In the genomic region with DNA sequence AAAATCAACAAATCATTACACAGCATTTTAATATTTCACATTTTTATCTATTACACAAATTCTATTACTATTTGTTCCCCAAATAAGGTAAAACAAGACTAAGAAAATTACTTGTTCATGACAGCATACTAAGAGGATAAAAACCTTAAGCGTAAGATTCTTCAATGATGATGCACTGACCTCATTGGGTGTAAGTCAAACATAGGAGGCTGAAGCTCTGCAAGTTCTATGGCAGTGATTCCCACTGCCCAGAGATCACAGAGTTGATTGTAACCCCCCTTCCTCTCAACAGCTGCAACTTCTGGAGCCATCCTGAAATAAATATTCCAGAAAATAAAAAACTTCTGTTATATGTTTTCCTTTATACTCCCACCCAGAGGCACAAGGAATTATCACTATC, we compare ENCODE assay signal across 30 cellular contexts.
A peak's percentile ranks its signal among the peaks of the same experiment; 100 is the strongest.
DNase-seq lines count a peak whose midpoint lies in the region; ATAC-seq and TF ChIP-seq lines count a peak whose summit lies in the region.
"Had no signal": no experiment of that assay in that cellular context is flagged by ENCODE, and none has a peak within 500 bp of the region (broad histone marks: within the 10 kb centered on the region; RNA-seq: fewer than 3 reads in every experiment).

No MANE protein-coding gene starts in this region.

- H3K4me3 Mint-ChIP-seq in activated T-cell treated with anti-CD3 and anti-CD28 coated beads, Interleukin-2, amount 50 U/mL, for 24 hours, result no peak overlapping the region
- H3K4me3 Mint-ChIP-seq in natural killer cell, result no peak overlapping the region
- H3K4me3 Mint-ChIP-seq: activated CD4-positive, alpha-beta memory T cell treated with anti-CD3 and anti-CD28 coated beads for 36 hours; activated naive CD4-positive, alpha-beta T cell treated with anti-CD3 and anti-CD28 coated beads, Interleukin-2, amount 10 ng/mL, durations not matched to agents 7 days and 5 days; effector memory CD8-positive, alpha-beta T cell; naive thymus-derived CD4-positive, alpha-beta T cell had no signal

- no peak for ATAC-seq in natural killer cell
- ATAC-seq: effector memory CD8-positive, alpha-beta T cell; gastrocnemius medialis; GM12878; naive thymus-derived CD4-positive, alpha-beta T cell had no signal

- peaks cover 47% of the 10 kb centered on the region for H3K36me3 Mint-ChIP-seq in activated T-cell treated with anti-CD3 and anti-CD28 coated beads, Interleukin-2, amount 50 U/mL, for 24 hours (ENCODE audit: low read depth)
- H3K36me3 Mint-ChIP-seq in natural killer cell, result peaks cover 6% of the 10 kb centered on the region

- no peak overlapping the region for H3K27ac Mint-ChIP-seq in activated T-cell treated with anti-CD3 and anti-CD28 coated beads, Interleukin-2, amount 50 U/mL, for 24 hours
- H3K27ac Mint-ChIP-seq in natural killer cell, result no peak overlapping the region
- H3K27ac Mint-ChIP-seq: activated CD4-positive, alpha-beta memory T cell treated with anti-CD3 and anti-CD28 coated beads for 36 hours; activated naive CD4-positive, alpha-beta T cell treated with anti-CD3 and anti-CD28 coated beads, Interleukin-2, amount 10 ng/mL, durations not matched to agents 7 days and 5 days; effector memory CD8-positive, alpha-beta T cell had no signal

- H3K4me3 ChIP-seq in fibroblast of mammary gland (ENCODE audit: control insufficient read depth, low read depth, low read length) (no peak overlapping the region), skeletal muscle cell (ENCODE audit: low read depth, low read length) (no peak overlapping the region)
- H3K4me3 ChIP-seq: gastrocnemius medialis, GM12878, left ventricle myocardium inferior, SJSA1, stomach, thyroid gland had no signal

- no peak for TF ChIP-seq CTCF in fibroblast of mammary gland (conservative IDR thresholded peaks at IDR 0.05; ENCODE audit: control insufficient read depth, insufficient read depth, low read depth, low read length)
- no peak for TF ChIP-seq CTCF in natural killer cell (IDR thresholded peaks at IDR 0.05)

- H3K9me3 Mint-ChIP-seq in activated T-cell treated with anti-CD3 and anti-CD28 coated beads, Interleukin-2, amount 50 U/mL, for 24 hours, result no peaks in the 10 kb centered on the region
- H3K9me3 Mint-ChIP-seq in natural killer cell, result no peaks in the 10 kb centered on the region
- H3K9me3 Mint-ChIP-seq: activated CD4-positive, alpha-beta memory T cell treated with anti-CD3 and anti-CD28 coated beads for 36 hours; activated naive CD4-positive, alpha-beta T cell treated with anti-CD3 and anti-CD28 coated beads, Interleukin-2, amount 10 ng/mL, durations not matched to agents 7 days and 5 days; effector memory CD8-positive, alpha-beta T cell; naive thymus-derived CD4-positive, alpha-beta T cell had no signal

- intact Hi-C loops in natural killer cell (cut with micrococcal nuclease), result no loop called here

- no peaks in the 10 kb centered on the region for H3K27me3 Mint-ChIP-seq in activated T-cell treated with anti-CD3 and anti-CD28 coated beads, Interleukin-2, amount 50 U/mL, for 24 hours
- H3K27me3 Mint-ChIP-seq in natural killer cell (ENCODE audit: low read depth in 2 of 2), result no peaks in the 10 kb centered on the region
- H3K27me3 Mint-ChIP-seq: activated CD4-positive, alpha-beta memory T cell treated with anti-CD3 and anti-CD28 coated beads for 36 hours; activated naive CD4-positive, alpha-beta T cell treated with anti-CD3 and anti-CD28 coated beads, Interleukin-2, amount 10 ng/mL, durations not matched to agents 7 days and 5 days; effector memory CD8-positive, alpha-beta T cell; naive thymus-derived CD4-positive, alpha-beta T cell had no signal

- DNase-seq in EL (peak; percentile 74), RPMI7951 (ENCODE audit: low read depth) (peak; percentile 24), fibroblast of mammary gland (ENCODE audit: low read depth) (peak; percentile 41), skeletal muscle cell (ENCODE audit: low read depth) (peak; percentile 14), MV-4-11 (lab: John Stamatoyannopoulos, UW) (no peak), natural killer cell (no peak)
- no peak for DNase-seq in activated T-cell treated with anti-CD3 and anti-CD28 coated beads, Interleukin-2, amount 50 U/mL, for 24 hours
- DNase-seq: activated CD4-positive, alpha-beta memory T cell treated with anti-CD3 and anti-CD28 coated beads for 36 hours; activated CD8-positive, alpha-beta memory T cell treated with anti-CD3 and anti-CD28 coated beads, Interleukin-2, amount 50 U/mL, for 4 hours; activated naive CD4-positive, alpha-beta T cell treated with anti-CD3 and anti-CD28 coated beads, Interleukin-2, amount 10 ng/mL, durations not matched to agents 7 days and 5 days; amygdala; Calu3; cortex of kidney; DND-41; effector memory CD8-positive, alpha-beta T cell; erythroblast; gastrocnemius medialis; GOT3; hypothalamus; left ventricle myocardium inferior; naive thymus-derived CD4-positive, alpha-beta T cell; NCI-H1105 treated with DMSO at 0.1 percent for 48 hours; NCI-H2029; NCI-H226; occipital lobe; stimulated activated CD4-positive, alpha-beta T cell treated with anti-CD3 and anti-CD28 coated beads, Interleukin-1b, Interleukin-23, amount 100 ng/mL, for 48 hours; stomach; thyroid gland had no signal

- peaks cover 4% of the 10 kb centered on the region for H3K4me1 Mint-ChIP-seq in activated T-cell treated with anti-CD3 and anti-CD28 coated beads, Interleukin-2, amount 50 U/mL, for 24 hours (ENCODE audit: low read depth)
- no peaks in the 10 kb centered on the region for H3K4me1 Mint-ChIP-seq in natural killer cell
- H3K4me1 Mint-ChIP-seq: activated naive CD4-positive, alpha-beta T cell treated with anti-CD3 and anti-CD28 coated beads, Interleukin-2, amount 10 ng/mL, durations not matched to agents 7 days and 5 days; naive thymus-derived CD4-positive, alpha-beta T cell had no signal

Comparison
In these comparisons a context has a peak if more than half of its experiments do, and no peak if none do; other contexts are left out.
1. DNase-seq: peak in EL (single experiment), RPMI7951 (single experiment), fibroblast of mammary gland (single experiment) and skeletal muscle cell (single experiment); none in activated T-cell treated with anti-CD3 and anti-CD28 coated beads, Interleukin-2, amount 50 U/mL, for 24 hours (single experiment), MV-4-11 (single experiment) and natural killer cell (single experiment).